ENCODE assay signal across 8 cellular contexts in genomic region chr5:71454913-71455312, GRCh38. TPM values are rescaled to one million over a fixed set of nuclear protein-coding genes. Genes with fewer than 3 reads are reported as not detected.
DNase-seq lines count a peak whose midpoint lies in the region; ATAC-seq, FAIRE-seq and TF ChIP-seq lines count a peak whose summit lies in the region.

No MANE protein-coding gene starts in this region.

- POLR2A ChIA-PET in MCF 10A (lab: Yijun Ruan, JAX) = interaction anchor here (0.6 to 1.6 kb wide), 6 partner anchors 10 to 39 kb away, joined by 3 to 6 read pairs (median 4); no protein-coding TSS in a partner anchor

- peak overlapping the region; percentile 97 for H3K27ac Mint-ChIP-seq in MCF 10A (ENCODE audit: low read depth, unreplicated experiment)

- H3K36me3 Mint-ChIP-seq in MCF 10A (ENCODE audit: insufficient read depth, unreplicated experiment) = peaks cover 17% of the 10 kb centered on the region

- TF ChIP-seq CTCF in right atrium auricular region (IDR thresholded peaks at IDR 0.05) = no peak
- no peak for TF ChIP-seq CTCF in MCF 10A (IDR thresholded peaks at IDR 0.05; ENCODE audit: unreplicated experiment)
- TF ChIP-seq CTCF in GM20000 (IDR thresholded peaks at IDR 0.05; ENCODE audit: extremely low read depth, missing control alignments) = no peak

- H3K9me3 Mint-ChIP-seq in MCF 10A (ENCODE audit: unreplicated experiment) = no peaks in the 10 kb centered on the region

- ATAC-seq in Right ventricle myocardium inferior = no peak
- no peak for ATAC-seq in HG02885 (IDR thresholded peaks at IDR 0.05; ENCODE audit: poor library complexity, unreplicated experiment)

- no peaks in the 10 kb centered on the region for H3K27me3 ChIP-seq in right atrium auricular region
- H3K27me3 ChIP-seq in muscle layer of colon (ENCODE audit: control insufficient read depth in 1 of 2, insufficient read depth in 2 of 2, low read length in 2 of 2) = no peaks in the 10 kb centered on the region

- H3K9me3 ChIP-seq in right atrium auricular region = no peaks in the 10 kb centered on the region
- no peaks in the 10 kb centered on the region for H3K9me3 ChIP-seq in muscle layer of colon (ENCODE audit: low read length)

- H3K4me1 Mint-ChIP-seq in MCF 10A (ENCODE audit: insufficient read depth, unreplicated experiment) = peaks cover 14% of the 10 kb centered on the region

- H3K27ac ChIP-seq in right atrium auricular region = peak overlapping the region; percentile 87 to 92
- H3K27ac ChIP-seq in muscle layer of colon (ENCODE audit: low read depth, low read length) = peak overlapping the region; percentile 67

- DNase-seq in right atrium auricular region (ENCODE audit: low spot score) (no peak), Right ventricle myocardium inferior (ENCODE audit: missing footprints) (no peak), MCF 10A (ENCODE audit: unreplicated experiment) (no peak), GM20000 (ENCODE audit: low spot score) (no peak), GM19239 (ENCODE audit: insufficient read length, low spot score) (no peak)
- DNase-seq in activated CD4-positive, CD25-positive, alpha-beta regulatory T cell (lab: John Stamatoyannopoulos, UW) = no peak

- peak overlapping the region; percentile 79 to 80 for H3K4me3 ChIP-seq in right atrium auricular region
- peak overlapping the region; percentile 56 to 97 for H3K4me3 ChIP-seq in muscle layer of colon (ENCODE audit: low read depth in 1 of 2, low read length in 2 of 2)

- H3K9ac ChIP-seq in muscle layer of colon (ENCODE audit: low read length) = peak overlapping the region; percentile 92

- intact Hi-C loops in Right ventricle myocardium inferior (cut with DNase I) = no loop called here
- intact Hi-C loops in MCF 10A (cut with micrococcal nuclease) = no loop called here

- FAIRE-seq in GM19239 (lab: Jason Lieb, UNC) = no peak

- CTCF ChIA-PET in MCF 10A (lab: Yijun Ruan, JAX) = interaction anchor here (0.6 to 1.3 kb wide), 3 partner anchors 19 to 77 kb away, joined by 3 to 6 read pairs (median 3); no protein-coding TSS in a partner anchor

- H3K4me1 ChIP-seq in right atrium auricular region (peaks cover 0 to 30% of the 10 kb centered on the region in 2 donors), muscle layer of colon (ENCODE audit: insufficient read depth, low read length) (peaks cover 14% of the 10 kb centered on the region)

- peaks cover 15% of the 10 kb centered on the region for H3K36me3 ChIP-seq in right atrium auricular region
- H3K36me3 ChIP-seq in muscle layer of colon (ENCODE audit: insufficient read depth, low read length) = no peaks in the 10 kb centered on the region

- no TSS peak for BruUV-seq in MCF 10A (replicated peaks; lab: Mats Ljungman, UMichigan)

- H3K4me3 Mint-ChIP-seq in MCF 10A (ENCODE audit: unreplicated experiment) = peak overlapping the region; percentile 92

- peaks cover 22% of the 10 kb centered on the region for H3K27me3 Mint-ChIP-seq in MCF 10A (ENCODE audit: insufficient read depth, unreplicated experiment)

RNA-seq across cellular contexts. Expression of gene BDP1, which starts 0.5 kb away (rescaled TPM):
- total RNA-seq in right atrium auricular region (10 to 100 TPM; 11.8 to 20.1 TPM), Right ventricle myocardium inferior (13.8 TPM), MCF 10A (2022) (29.6 and 31.3 TPM in 2 replicates)
